In genomic region chr5:13385066-13385465, GRCh38 we compare ENCODE assay signal across 35 cellular contexts.
DNase-seq lines count a peak whose midpoint lies in the region; ATAC-seq and TF ChIP-seq lines count a peak whose summit lies in the region.
"Had no signal": no experiment of that assay in that cellular context is flagged by ENCODE, and none has a peak within 500 bp of the region (broad histone marks: within the 10 kb centered on the region; RNA-seq: fewer than 3 reads in every experiment).

No MANE protein-coding gene starts in this region.

- H3K9me3 ChIP-seq in PC-3 (ENCODE audit: low read length) (0 out of 2 replicates have a peak, but pooled peaks cover 6% of the 10 kb centered on the region), tibial artery (no peaks in the 10 kb centered on the region)
- H3K9me3 ChIP-seq: A549, BE2C had no signal

- peaks cover 15% of the 10 kb centered on the region for H3K4me1 ChIP-seq in PC-3 (ENCODE audit: insufficient read depth, low read length)
- no peaks in the 10 kb centered on the region for H3K4me1 ChIP-seq in tibial artery
- H3K4me1 ChIP-seq: A549; BE2C; BLaER1; BLaER1 treated with 17β-estradiol and CSF1 and Interleukin-3, amounts not matched to agents 10 nM and 100 nM; Caco-2 had no signal

- no peak overlapping the region for H2AFZ ChIP-seq in PC-3 (ENCODE audit: low read length)

- H3K4me3 Mint-ChIP-seq in HFFc6 = no peak overlapping the region
- H3K4me3 Mint-ChIP-seq: B cell; CD14-positive monocyte; CD4-positive, alpha-beta memory T cell; CD4-positive, alpha-beta T cell; CD4-positive, CD25-positive, alpha-beta regulatory T cell; CD8-positive, alpha-beta memory T cell; CD8-positive, alpha-beta T cell had no signal

- H3K27ac ChIP-seq in PC-3 (ENCODE audit: low read length) (peak overlapping the region; percentile 11; the same call in 1 of the 2 replicates), tibial artery (no peak overlapping the region), dorsolateral prefrontal cortex (no peak overlapping the region)
- H3K27ac ChIP-seq: 22Rv1; A549; BLaER1; BLaER1 treated with 17β-estradiol and CSF1 and Interleukin-3, amounts not matched to agents 10 nM and 100 nM; C4-2B had no signal

- POLR2A ChIA-PET in PC-3 (lab: Charles Lee; ENCODE audit: unreplicated experiment) = no interaction called here

- H3K4me3 ChIP-seq in PC-3 (ENCODE audit: low read length) (0 out of 2 replicates have a peak overlapping the region, but pooled peaks have one; percentile 5), tibial artery (no peak overlapping the region), dorsolateral prefrontal cortex (no peak overlapping the region)
- H3K4me3 ChIP-seq: A549; BLaER1; BLaER1 treated with 17β-estradiol and CSF1 and Interleukin-3, amounts not matched to agents 10 nM and 100 nM had no signal

- H3K9me2 ChIP-seq in PC-3 (replicated peaks; ENCODE audit: low read length) = no peaks in the 10 kb centered on the region

- H3F3A ChIP-seq in PC-3 (ENCODE audit: low read length, unreplicated experiment) = no peaks in the 10 kb centered on the region

- TF ChIP-seq CTCF in PC-3 (conservative IDR thresholded peaks at IDR 0.05; ENCODE audit: low read depth, low read length) = no peak
- no peak for TF ChIP-seq CTCF in HFFc6 (IDR thresholded peaks at IDR 0.05)
- TF ChIP-seq CTCF in tibial artery (IDR thresholded peaks at IDR 0.05) = no peak
- TF ChIP-seq CTCF in dorsolateral prefrontal cortex (IDR thresholded peaks at IDR 0.05 in 54 of 56, conservative IDR thresholded peaks at IDR 0.05 in 2 of 56; ENCODE audit: low read depth in 1 of 56, partially characterized antibody in 56 of 56) = no peak

- H3K4me1 Mint-ChIP-seq in HFFc6 (ENCODE audit: low read depth) = no peaks in the 10 kb centered on the region
- H3K4me1 Mint-ChIP-seq: B cell; CD14-positive monocyte; CD4-positive, alpha-beta memory T cell; CD4-positive, CD25-positive, alpha-beta regulatory T cell; CD8-positive, alpha-beta memory T cell had no signal

- intact Hi-C loops in PC-3 (cut with micrococcal nuclease) (no loop called here), tibial artery (cut with DNase I; ENCODE audit: low total_unique reads) (no loop called here), dorsolateral prefrontal cortex (cut with DNase I) (no loop called here)

- no TSS peak for BruUV-seq in PC-3 (replicated peaks; lab: Mats Ljungman, UMichigan)

- H3K36me3 Mint-ChIP-seq in HFFc6 (ENCODE audit: low read depth) = no peaks in the 10 kb centered on the region
- H3K36me3 Mint-ChIP-seq: CD14-positive monocyte; CD4-positive, alpha-beta memory T cell; CD4-positive, CD25-positive, alpha-beta regulatory T cell; CD8-positive, alpha-beta memory T cell; CD8-positive, alpha-beta T cell had no signal

- H3K79me2 ChIP-seq in PC-3 (ENCODE audit: low read length) = no peaks in the 10 kb centered on the region

- H3K27ac Mint-ChIP-seq in HFFc6 = no peak overlapping the region
- H3K27ac Mint-ChIP-seq: B cell; CD14-positive monocyte; CD4-positive, alpha-beta memory T cell; CD4-positive, alpha-beta T cell; CD4-positive, CD25-positive, alpha-beta regulatory T cell; CD8-positive, alpha-beta memory T cell; CD8-positive, alpha-beta T cell had no signal

- DNase-seq in ELR (ENCODE audit: low read depth) (peak; percentile 2), HS-27A (ENCODE audit: low read depth) (peak; percentile 17), LHCN-M2 (ENCODE audit: low read depth) (peak; percentile 2), PC-3 (peak; percentile 78), HFFc6 (no peak), tibial artery (no peak), dorsolateral prefrontal cortex (no peak)
- DNase-seq: 8988T; ACHN; AML-193; BE2C; C1 segment of cervical spinal cord; Caco-2; Calu3; CD4-positive, alpha-beta memory T cell; CD4-positive, alpha-beta T cell; CD4-positive, CD25-positive, alpha-beta regulatory T cell; CD8-positive, alpha-beta memory T cell; CD8-positive, alpha-beta T cell; COR-L47; DMS 273 treated with DMSO at 0.1 percent for 48 hours; DMS153; DMS53; DMS79; DMS79 treated with DMSO at 0.1 percent for 48 hours; DND-41; EL had no signal

- ATAC-seq in PC-3 (peak; percentile 59), GM19397 (IDR thresholded peaks at IDR 0.05; ENCODE audit: unreplicated experiment) (no peak)
- ATAC-seq: A549; CD8-positive, alpha-beta T cell had no signal

- H3K9ac ChIP-seq in PC-3 (ENCODE audit: low read length) = no peak overlapping the region
- H3K9ac ChIP-seq: BLaER1; BLaER1 treated with 17β-estradiol and CSF1 and Interleukin-3, amounts not matched to agents 10 nM and 100 nM had no signal

- no peaks in the 10 kb centered on the region for H4K20me1 ChIP-seq in PC-3 (ENCODE audit: low read length)
- H4K20me1 ChIP-seq: BLaER1; BLaER1 treated with 17β-estradiol and CSF1 and Interleukin-3, amounts not matched to agents 10 nM and 100 nM had no signal

- H3K9me3 Mint-ChIP-seq in HFFc6 = peaks cover 44% of the 10 kb centered on the region

- peak overlapping the region; percentile 13 for H3K4me2 ChIP-seq in PC-3 (ENCODE audit: low read length)
- H3K4me2 ChIP-seq: A549; BLaER1; BLaER1 treated with 17β-estradiol and CSF1 and Interleukin-3, amounts not matched to agents 10 nM and 100 nM had no signal

- no peaks in the 10 kb centered on the region for H3K36me3 ChIP-seq in PC-3 (ENCODE audit: low read depth, low read length)
- H3K36me3 ChIP-seq in tibial artery = no peaks in the 10 kb centered on the region
- H3K36me3 ChIP-seq: BE2C; BLaER1; BLaER1 treated with 17β-estradiol and CSF1 and Interleukin-3, amounts not matched to agents 10 nM and 100 nM had no signal

- H3K27me3 ChIP-seq in PC-3 (ENCODE audit: low read length) = no peaks in the 10 kb centered on the region
- H3K27me3 ChIP-seq in tibial artery = no peaks in the 10 kb centered on the region
- no peaks in the 10 kb centered on the region for H3K27me3 ChIP-seq in dorsolateral prefrontal cortex
- H3K27me3 ChIP-seq: BE2C; BLaER1; BLaER1 treated with 17β-estradiol and CSF1 and Interleukin-3, amounts not matched to agents 10 nM and 100 nM had no signal

- H3K27me3 Mint-ChIP-seq in HFFc6 (ENCODE audit: insufficient read depth) = no peaks in the 10 kb centered on the region
- H3K27me3 Mint-ChIP-seq: B cell; CD4-positive, alpha-beta memory T cell; CD4-positive, alpha-beta T cell; CD4-positive, CD25-positive, alpha-beta regulatory T cell; CD8-positive, alpha-beta memory T cell had no signal

- CTCF ChIA-PET in PC-3 (lab: Charles Lee) = no interaction called here

Comparison
In these comparisons a context has a peak if more than half of its experiments do, and no peak if none do; other contexts are left out.
1. DNase-seq: peak in ELR (single experiment), HS-27A (single experiment), LHCN-M2 (single experiment) and PC-3 (single experiment); none in HFFc6 (single experiment), tibial artery (0 of 2) and dorsolateral prefrontal cortex (0 of 10).